Comparison of ENCODE assay signal across 9 cellular contexts in genomic region chr20:46941404-46941803, GRCh38. TPM values are rescaled to one million over a fixed set of nuclear protein-coding genes. Genes with fewer than 3 reads are reported as not detected.
"Had no signal": no experiment of that assay in that cellular context is flagged by ENCODE, and none has a peak within 500 bp of the region (broad histone marks: within the 10 kb centered on the region; RNA-seq: fewer than 3 reads in every experiment).

No MANE protein-coding gene starts in this region.

- FAIRE-seq: G401.6, GM12878, GM12891, GM12892, GM18507, GM19239 had no signal

- ATAC-seq: GM12878 had no signal

- H3K4me3 ChIP-seq: GM12878 had no signal

- DNase-seq: GDM1, GF-D8 had no signal

RNA-seq across cellular contexts. Expression of gene EYA2, which starts 46.8 kb away (rescaled TPM):
- total RNA-seq: G401, GM12878 had no signal
